Comparison of ENCODE assay signal across 22 cellular contexts in the genomic region with DNA sequence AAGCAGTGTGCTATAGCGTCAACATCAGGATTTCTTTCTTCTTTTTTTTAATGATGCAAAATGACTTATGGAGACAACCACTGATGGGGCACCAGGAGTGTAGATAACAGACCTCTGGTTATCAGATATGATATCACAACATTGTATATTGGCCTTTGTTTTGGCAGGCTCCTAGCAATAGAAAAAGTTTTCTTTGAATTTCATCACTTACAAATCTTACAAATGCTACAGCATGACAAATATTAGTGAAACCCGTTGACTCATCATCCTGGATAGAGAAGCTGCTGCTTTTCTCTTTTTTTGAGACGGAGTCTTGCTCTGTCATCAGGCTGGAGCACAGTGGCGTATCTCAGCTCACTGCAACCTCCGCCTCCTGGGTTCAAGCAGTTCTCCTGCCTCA.
A peak's percentile ranks its signal among the peaks of the same experiment; 100 is the strongest.
DNase-seq lines count a peak whose midpoint lies in the region; ATAC-seq and TF ChIP-seq lines count a peak whose summit lies in the region.
"Had no signal": no experiment of that assay in that cellular context is flagged by ENCODE, and none has a peak within 500 bp of the region (broad histone marks: within the 10 kb centered on the region; RNA-seq: fewer than 3 reads in every experiment).

No MANE protein-coding gene starts in this region.

- H3K4me3 ChIP-seq in cardiac fibroblast (replicated peaks in 1 of 2; ENCODE audit: low read depth in 2 of 2, low read length in 2 of 2) = no peak overlapping the region
- H3K4me3 ChIP-seq in naive thymus-derived CD4-positive, alpha-beta T cell (ENCODE audit: low read length) = no peak overlapping the region
- H3K4me3 ChIP-seq: coronary artery, hepatocyte, SJCRH30, transverse colon had no signal

- intact Hi-C loops in naive thymus-derived CD4-positive, alpha-beta T cell (cut with micrococcal nuclease) = no loop called here

- H3K27ac ChIP-seq in naive thymus-derived CD4-positive, alpha-beta T cell (ENCODE audit: low read depth, low read length) = no peak overlapping the region
- H3K27ac ChIP-seq: coronary artery, hepatocyte, SJCRH30, transverse colon had no signal

- CTCF ChIA-PET in naive thymus-derived CD4-positive, alpha-beta T cell (lab: Charles Lee) = no interaction called here

- H3K4me1 ChIP-seq in naive thymus-derived CD4-positive, alpha-beta T cell (ENCODE audit: control insufficient read depth in 2 of 2, insufficient read depth in 2 of 2, low read length in 2 of 2) = no peaks in the 10 kb centered on the region
- H3K4me1 ChIP-seq: SJCRH30 had no signal

- no peaks in the 10 kb centered on the region for H3K9me3 ChIP-seq in naive thymus-derived CD4-positive, alpha-beta T cell (ENCODE audit: control insufficient read depth in 2 of 3, low read length in 3 of 3)
- H3K9me3 ChIP-seq: transverse colon had no signal

- DNase-seq in GM03348 (ENCODE audit: low spot score) (peak; percentile 34), NCI-H226 (peak; percentile 34), cardiac fibroblast (ENCODE audit: low read depth in 2 of 2) (peak; percentile 62 to 87), NCI-H2227 (lab: John Stamatoyannopoulos, UW; ENCODE audit: unreplicated experiment) (no peak), SIG-M5 (lab: John Stamatoyannopoulos, UW) (no peak), activated T-cell treated with anti-CD3 and anti-CD28 coated beads for 4 hours (no peak)
- DNase-seq in naive thymus-derived CD4-positive, alpha-beta T cell = no peak
- DNase-seq: activated CD4-positive, alpha-beta T cell treated with anti-CD3 and anti-CD28 coated beads, Interleukin-2, amount 50 U/mL, for 1 hour; activated T-cell treated with anti-CD3 and anti-CD28 coated beads, Interleukin-2, amount 50 U/mL, for 24 hours; CD4-positive, CD25-positive, alpha-beta regulatory T cell; DMS79; H7; NCI-H1105; NK-92 treated with Interleukin-12 subunit alpha and Interleukin-12 subunit beta, amount 100 ng/mL, for 24 hours; right cardiac atrium; SJCRH30; stimulated activated CD4-positive, alpha-beta T cell treated with anti-CD3 and anti-CD28 coated beads, Interleukin-4, amount 100 ng/mL, for 24 hours; T-helper 9 cell; transverse colon had no signal

- no peaks in the 10 kb centered on the region for H3K4me1 Mint-ChIP-seq in naive thymus-derived CD4-positive, alpha-beta T cell
- H3K4me1 Mint-ChIP-seq: CD4-positive, CD25-positive, alpha-beta regulatory T cell had no signal

- H3K27me3 Mint-ChIP-seq in naive thymus-derived CD4-positive, alpha-beta T cell = peaks cover 3 to 32% (median 6%) of the 10 kb centered on the region in 5 donors
- H3K27me3 Mint-ChIP-seq: activated T-cell treated with anti-CD3 and anti-CD28 coated beads, Interleukin-2, amount 50 U/mL, for 24 hours had no signal

- no peak overlapping the region for H3K27ac Mint-ChIP-seq in naive thymus-derived CD4-positive, alpha-beta T cell
- H3K27ac Mint-ChIP-seq: activated T-cell treated with anti-CD3 and anti-CD28 coated beads, Interleukin-2, amount 50 U/mL, for 24 hours had no signal

- H3K27me3 ChIP-seq in naive thymus-derived CD4-positive, alpha-beta T cell (ENCODE audit: control insufficient read depth in 2 of 2, insufficient read depth in 2 of 2, low read length in 2 of 2) = no peaks in the 10 kb centered on the region
- H3K27me3 ChIP-seq: hepatocyte, SJCRH30, transverse colon had no signal

- no peaks in the 10 kb centered on the region for H3K36me3 ChIP-seq in naive thymus-derived CD4-positive, alpha-beta T cell (ENCODE audit: control insufficient read depth in 2 of 3, insufficient read depth in 3 of 3, low read length in 3 of 3)
- H3K36me3 ChIP-seq: SJCRH30, transverse colon had no signal

- H3K4me3 Mint-ChIP-seq in naive thymus-derived CD4-positive, alpha-beta T cell = no peak overlapping the region
- H3K4me3 Mint-ChIP-seq: activated T-cell treated with anti-CD3 and anti-CD28 coated beads, Interleukin-2, amount 50 U/mL, for 24 hours; CD4-positive, CD25-positive, alpha-beta regulatory T cell had no signal

- POLR2A ChIA-PET in naive thymus-derived CD4-positive, alpha-beta T cell (lab: Charles Lee) = no interaction called here

- TF ChIP-seq CTCF in cardiac fibroblast (IDR thresholded peaks at IDR 0.05; ENCODE audit: low read depth, low read length) = no peak

- H3K36me3 Mint-ChIP-seq in naive thymus-derived CD4-positive, alpha-beta T cell = peaks cover 0 to 6% (median 3%) of the 10 kb centered on the region in 5 donors
- H3K36me3 Mint-ChIP-seq: CD4-positive, CD25-positive, alpha-beta regulatory T cell had no signal

- H3K9me3 Mint-ChIP-seq in naive thymus-derived CD4-positive, alpha-beta T cell = peaks cover 0 to 4% (median 0%) of the 10 kb centered on the region in 11 donors

- ATAC-seq in naive thymus-derived CD4-positive, alpha-beta T cell = peak; percentile 10
- no peak for ATAC-seq in HG02970 (IDR thresholded peaks at IDR 0.05; ENCODE audit: low FRiP score, unreplicated experiment)

Comparison
In these comparisons a context has a peak if more than half of its experiments do, and no peak if none do; other contexts are left out.
1. DNase-seq: peak in GM03348 (single experiment), NCI-H226 (single experiment) and cardiac fibroblast (2 of 2); none in naive thymus-derived CD4-positive, alpha-beta T cell (0 of 9), NCI-H2227 (single experiment), SIG-M5 (single experiment) and activated T-cell treated with anti-CD3 and anti-CD28 coated beads for 4 hours (single experiment).